Comparison of ENCODE assay signal across 6 cellular contexts in the genomic region with DNA sequence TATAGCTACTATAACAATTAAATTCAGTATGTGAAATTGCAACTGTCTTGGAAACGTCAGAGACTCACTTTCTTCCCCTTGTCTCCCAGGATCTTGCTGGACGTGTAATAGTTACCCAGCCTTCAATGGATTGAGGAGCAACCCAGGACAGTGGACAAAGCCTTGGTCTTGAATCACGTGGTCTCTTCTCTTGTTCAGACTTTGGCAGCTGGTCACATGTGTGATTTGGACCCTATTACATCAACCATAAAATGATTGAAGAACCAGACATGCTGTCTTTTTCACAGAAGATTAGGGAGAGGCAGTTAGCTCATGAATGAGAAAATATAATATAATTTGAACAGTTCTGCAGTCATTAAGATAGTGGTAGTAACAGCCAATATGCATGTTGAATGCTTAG.
"Had no signal": no experiment of that assay in that cellular context is flagged by ENCODE, and none has a peak within 500 bp of the region (broad histone marks: within the 10 kb centered on the region; RNA-seq: fewer than 3 reads in every experiment).

No MANE protein-coding gene starts in this region.

- H3K4me2 ChIP-seq: KMS-11 had no signal

- FAIRE-seq: HTR-8/SVneo had no signal

- DNase-seq: IMR-90, KBM-7, KG1 had no signal

- H3K27ac ChIP-seq: HL-60, KMS-11 had no signal

- H3K9ac ChIP-seq: KMS-11 had no signal
